ENCODE assay signal across 8 cellular contexts in the genomic region with DNA sequence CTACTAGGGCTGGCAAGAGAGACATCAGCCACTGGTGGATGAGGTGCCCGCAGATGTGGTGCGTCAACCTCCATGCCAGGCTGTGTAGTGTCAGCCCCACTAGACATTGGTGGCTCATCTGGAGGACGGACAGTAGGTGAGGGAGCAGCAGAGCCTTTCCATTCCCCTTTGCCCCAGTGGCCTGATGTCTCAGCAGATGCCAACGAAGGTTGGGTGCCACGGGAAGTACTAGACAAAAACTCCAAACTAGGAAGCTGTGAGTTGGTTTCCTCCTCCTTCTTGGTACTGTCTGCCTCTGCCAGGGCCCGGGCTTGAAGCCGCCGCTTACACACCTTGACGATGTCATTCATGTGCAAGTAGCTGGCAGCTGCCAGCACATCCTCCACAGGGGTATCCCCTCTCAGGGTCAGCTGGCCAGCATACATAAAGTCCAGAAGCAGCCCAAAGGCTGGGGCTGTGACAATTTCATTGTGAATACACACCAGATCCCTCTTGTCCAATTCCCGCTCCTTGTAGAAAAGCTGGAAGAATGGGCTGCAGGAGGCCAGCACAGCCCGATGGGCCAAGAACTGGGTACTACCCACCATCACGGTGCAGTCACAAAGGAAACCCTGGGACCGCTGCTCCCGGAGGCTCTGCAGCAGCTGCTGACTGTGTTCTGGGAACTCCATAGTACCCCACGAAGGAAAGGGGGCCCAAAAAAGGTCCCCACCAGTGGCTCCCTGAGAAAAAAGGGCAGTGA. TPM values are rescaled to one million over a fixed set of nuclear protein-coding genes. Genes with fewer than 3 reads are reported as not detected.
DNase-seq lines count a peak whose midpoint lies in the region; ATAC-seq and TF ChIP-seq lines count a peak whose summit lies in the region.

No MANE protein-coding gene starts in this region.

- H3K36me3 ChIP-seq in subcutaneous abdominal adipose tissue (ENCODE audit: control insufficient read depth in 5 of 5, insufficient read depth in 5 of 5, low read length in 5 of 5): peaks cover 0 to 17% (median 13%) of the 10 kb centered on the region in 5 donors

- H3K4me3 Mint-ChIP-seq in activated T-cell treated with anti-CD3 and anti-CD28 coated beads, Interleukin-2, amount 50 U/mL, for 72 hours: peak overlapping the region; percentile 91 to 93

- H3K27ac ChIP-seq in subcutaneous abdominal adipose tissue (ENCODE audit: low read depth, low read length): peak overlapping the region; percentile 84

- no peaks in the 10 kb centered on the region for H3K9me3 Mint-ChIP-seq in activated T-cell treated with anti-CD3 and anti-CD28 coated beads, Interleukin-2, amount 50 U/mL, for 72 hours

- H3K9ac ChIP-seq in subcutaneous abdominal adipose tissue (ENCODE audit: low read length in 5 of 5): peak overlapping the region in 4 of 5 donors; percentile 54 to 84 (median 67)

- H3K27me3 ChIP-seq in subcutaneous abdominal adipose tissue (ENCODE audit: control insufficient read depth in 5 of 5, insufficient read depth in 4 of 5, low read length in 5 of 5): no peaks in the 10 kb centered on the region

- ATAC-seq in HG02981 (IDR thresholded peaks at IDR 0.05; ENCODE audit: unreplicated experiment) (peak; percentile 1), GM18505 (IDR thresholded peaks at IDR 0.05; ENCODE audit: unreplicated experiment) (no peak)
- no peak for ATAC-seq in activated T-cell treated with anti-CD3 and anti-CD28 coated beads, Interleukin-2, amount 50 U/mL, for 72 hours (replicated peaks in 1 of 2)

- TF ChIP-seq POLR2A in GM18505 (IDR thresholded peaks at IDR 0.05; ENCODE audit: borderline replicate concordance, extremely low read depth, insufficient read depth, insufficient read length): no peak

- peaks cover 0 to 2% of the 10 kb centered on the region in 2 donors for H3K36me3 Mint-ChIP-seq in activated T-cell treated with anti-CD3 and anti-CD28 coated beads, Interleukin-2, amount 50 U/mL, for 72 hours (ENCODE audit: insufficient read depth in 2 of 2)

- H3K9me3 ChIP-seq in iPS-18c (ENCODE audit: control insufficient read depth, insufficient read depth, low read length) (no peaks in the 10 kb centered on the region), subcutaneous abdominal adipose tissue (ENCODE audit: control insufficient read depth in 5 of 5, low read length in 5 of 5) (no peaks in the 10 kb centered on the region)

- no peak for DNase-seq in activated T-cell treated with anti-CD3 and anti-CD28 coated beads, Interleukin-2, amount 50 U/mL, for 72 hours
- DNase-seq in NCI-H1105 treated with DMSO at 0.1 percent for 48 hours (lab: John Stamatoyannopoulos, UW): no peak
- DNase-seq in nucleus accumbens (lab: John Stamatoyannopoulos, UW): no peak
- no peak for DNase-seq in midbrain (lab: John Stamatoyannopoulos, UW)

- peaks cover 13 to 27% (median 18%) of the 10 kb centered on the region in 5 donors for H3K4me1 ChIP-seq in subcutaneous abdominal adipose tissue (ENCODE audit: control insufficient read depth in 5 of 5, insufficient read depth in 5 of 5, low read length in 5 of 5)

- H3K27ac Mint-ChIP-seq in activated T-cell treated with anti-CD3 and anti-CD28 coated beads, Interleukin-2, amount 50 U/mL, for 72 hours: peak overlapping the region; percentile 89

- H3K4me3 ChIP-seq in iPS-18c (ENCODE audit: insufficient read depth, low read depth, low read length) (peak overlapping the region; percentile 99), subcutaneous abdominal adipose tissue (ENCODE audit: low read depth in 1 of 5, low read length in 5 of 5) (peak overlapping the region; percentile 96 to 100 (median 99))

- H3K4me1 Mint-ChIP-seq in activated T-cell treated with anti-CD3 and anti-CD28 coated beads, Interleukin-2, amount 50 U/mL, for 72 hours (ENCODE audit: low read depth): peaks cover 32% of the 10 kb centered on the region

- H3K27me3 Mint-ChIP-seq in activated T-cell treated with anti-CD3 and anti-CD28 coated beads, Interleukin-2, amount 50 U/mL, for 72 hours (ENCODE audit: low read depth): no peaks in the 10 kb centered on the region

RNA-seq across cellular contexts. Expression of gene ZBTB3, which starts 0.8 kb away (rescaled TPM):
- total RNA-seq in activated T-cell treated with anti-CD3 and anti-CD28 coated beads, Interleukin-2, amount 50 U/mL, for 72 hours: 10 to 100 TPM; 12.2 to 12.4 TPM

RNA-seq across cellular contexts. Expression of gene POLR2G, which starts 8.2 kb away (rescaled TPM):
- total RNA-seq in activated T-cell treated with anti-CD3 and anti-CD28 coated beads, Interleukin-2, amount 50 U/mL, for 72 hours: 100 to 1,000 TPM; 105 to 107 TPM

RNA-seq across cellular contexts. Expression of gene TAF6L, which starts 18.0 kb away (rescaled TPM):
- 10 to 100 TPM; 13.6 to 15.5 TPM for total RNA-seq in activated T-cell treated with anti-CD3 and anti-CD28 coated beads, Interleukin-2, amount 50 U/mL, for 72 hours

RNA-seq across cellular contexts. Expression of gene TTC9C, which starts 24.9 kb away (rescaled TPM):
- total RNA-seq in activated T-cell treated with anti-CD3 and anti-CD28 coated beads, Interleukin-2, amount 50 U/mL, for 72 hours: 10 to 100 TPM; 67.3 to 68.9 TPM

RNA-seq across cellular contexts. Expression of gene HNRNPUL2, which starts 25.9 kb away (rescaled TPM):
- 10 to 100 TPM; 56.7 to 66.8 TPM for total RNA-seq in activated T-cell treated with anti-CD3 and anti-CD28 coated beads, Interleukin-2, amount 50 U/mL, for 72 hours
